ENCODE assay signal across 9 cellular contexts in genomic region chr10:35136263-35136815, GRCh38. TPM values are rescaled to one million over a fixed set of nuclear protein-coding genes. Genes with fewer than 3 reads are reported as not detected.
DNase-seq lines count a peak whose midpoint lies in the region; ATAC-seq, FAIRE-seq and TF ChIP-seq lines count a peak whose summit lies in the region.
"Had no signal": no experiment of that assay in that cellular context is flagged by ENCODE, and none has a peak within 500 bp of the region (broad histone marks: within the 10 kb centered on the region; RNA-seq: fewer than 3 reads in every experiment).

No MANE protein-coding gene starts in this region.

- H3K4me3 ChIP-seq in GM12878 = peak overlapping the region; percentile 18; the same call in 1 of the 2 replicates
- no peak overlapping the region for H3K4me3 ChIP-seq in gastroesophageal sphincter
- no peak overlapping the region for H3K4me3 ChIP-seq in kidney (ENCODE audit: low read length in 2 of 2)

- H4K20me1 ChIP-seq in GM12878 (ENCODE audit: control insufficient read depth, insufficient read depth) = no peaks in the 10 kb centered on the region

- peaks cover 0 to 3% of the 10 kb centered on the region in 2 experiments; a peak in 1 of 4 replicates for H3K36me3 ChIP-seq in GM12878 (ENCODE audit: control insufficient read depth in 2 of 2, insufficient read depth in 2 of 2, low read length in 1 of 2)
- no peaks in the 10 kb centered on the region for H3K36me3 ChIP-seq in gastroesophageal sphincter
- H3K36me3 ChIP-seq in kidney (ENCODE audit: control insufficient read depth in 1 of 2, insufficient read depth in 2 of 2, low read length in 2 of 2) = no peaks in the 10 kb centered on the region

- in situ Hi-C loops in GM12878 (cut with MboI) = no loop called here

- H3K9ac ChIP-seq in GM12878 (ENCODE audit: control insufficient read depth, insufficient read depth, low read length) (peak overlapping the region; percentile 31), kidney (ENCODE audit: low read length in 2 of 2) (no peak overlapping the region)

- TF ChIP-seq POLR2A in GM12878 (IDR thresholded peaks at IDR 0.05; ENCODE audit: low read depth, low read length) (no peak), gastroesophageal sphincter (IDR thresholded peaks at IDR 0.05) (no peak)

- TF ChIP-seq CTCF in GM12878 (IDR thresholded peaks at IDR 0.05 in 2 of 3, conservative IDR thresholded peaks at IDR 0.05 in 1 of 3; ENCODE audit: control insufficient read depth in 2 of 3, extremely low read depth in 1 of 3, insufficient read depth in 1 of 3, low read depth in 3 of 3, low read length in 3 of 3) (no peak), gastroesophageal sphincter (IDR thresholded peaks at IDR 0.05) (no peak), kidney (IDR thresholded peaks at IDR 0.05; ENCODE audit: borderline replicate concordance, extremely low read depth, insufficient read depth) (no peak)

- H3K9me3 ChIP-seq in GM12878 (replicated peaks; ENCODE audit: control insufficient read depth, insufficient read depth, low read length) = no peaks in the 10 kb centered on the region
- H3K9me3 ChIP-seq in gastroesophageal sphincter = no peaks in the 10 kb centered on the region
- H3K9me3 ChIP-seq in kidney (ENCODE audit: control insufficient read depth in 1 of 2, low read length in 2 of 2) = no peaks in the 10 kb centered on the region

- CTCF ChIA-PET in GM12878 (lab: Yijun Ruan, JAX) = interaction anchor here (0.6 to 14.2 kb wide), 5 partner anchors 9 to 82 kb away, joined by 3 to 185 read pairs (median 4); no protein-coding TSS in a partner anchor

- no peak for TF ChIP-seq RAD21 in GM12878 (IDR thresholded peaks at IDR 0.05; ENCODE audit: insufficient read depth, low read depth, low read length)

- H3K27ac ChIP-seq in GM12878 (ENCODE audit: control insufficient read depth, insufficient read depth) = peak overlapping the region; percentile 83
- no peak overlapping the region for H3K27ac ChIP-seq in gastroesophageal sphincter
- no peak overlapping the region for H3K27ac ChIP-seq in kidney (ENCODE audit: low read depth in 2 of 2, low read length in 2 of 2)

- DNase-seq in GM18507 (ENCODE audit: extremely low spot score, insufficient read length, low read depth) = no peak
- DNase-seq in GM12878 (ENCODE audit: low read depth, low spot score) = peak; percentile 66
- no peak for DNase-seq in SW480 (ENCODE audit: low spot score)
- no peak for DNase-seq in T-helper 9 cell
- DNase-seq in kidney = no peak
- DNase-seq: stimulated activated CD4-positive, alpha-beta T cell treated with anti-CD3 and anti-CD28 coated beads, Interleukin-4, amount 100 ng/mL, for 4 hours had no signal

- SMC1A ChIA-PET in GM12878 (lab: Charles Lee; ENCODE audit: uncharacterized antibody, unreplicated experiment) = interaction anchor here (0.8 to 4.6 kb wide), 5 partner anchors 8 to 70 kb away, joined by 3 to 37 read pairs (median 4); no protein-coding TSS in a partner anchor

- no peaks in the 10 kb centered on the region for H3K27me3 ChIP-seq in GM12878 (replicated peaks in 1 of 2; ENCODE audit: control insufficient read depth in 2 of 2, insufficient read depth in 2 of 2, low read length in 1 of 2)
- no peaks in the 10 kb centered on the region for H3K27me3 ChIP-seq in gastroesophageal sphincter

- no TSS peak for BruUV-seq in GM12878 (replicated peaks; lab: Mats Ljungman, UMichigan)

- POLR2A ChIA-PET in GM12878 (lab: Charles Lee) = interaction anchor here (0.6 to 2.2 kb wide), 3 partner anchors 13 to 83 kb away, joined by 3 to 18 read pairs (median 3); no protein-coding TSS in a partner anchor

- peak overlapping the region; percentile 57 for H2AFZ ChIP-seq in GM12878 (ENCODE audit: control insufficient read depth, low read depth, low read length)

- intact Hi-C loops in GM12878 (cut with micrococcal nuclease; ENCODE audit: unreplicated experiment) = loop anchor here (1.0 kb wide), 1 partner anchor 13 kb away; no protein-coding TSS in a partner anchor
- intact Hi-C loops in kidney (cut with DNase I) = no loop called here

- TF ChIP-seq EP300 in GM12878 (IDR thresholded peaks at IDR 0.05; ENCODE audit: borderline replicate concordance in 1 of 2, control insufficient read depth in 1 of 2, low read depth in 2 of 2, low read length in 2 of 2) (peak; percentile 39 to 83; a peak in 2 of 4 replicates), gastroesophageal sphincter (IDR thresholded peaks at IDR 0.05) (no peak)

- ATAC-seq in GM21360 (IDR thresholded peaks at IDR 0.05; ENCODE audit: unreplicated experiment) (peak; percentile 50), HG03432 (IDR thresholded peaks at IDR 0.05; ENCODE audit: unreplicated experiment) (peak; percentile 57), GM12878 (peak; percentile 83), gastroesophageal sphincter (no peak)

- H3K4me1 ChIP-seq in GM12878 (ENCODE audit: control insufficient read depth, insufficient read depth, low read length) = peaks cover 28% of the 10 kb centered on the region
- no peaks in the 10 kb centered on the region for H3K4me1 ChIP-seq in gastroesophageal sphincter
- H3K4me1 ChIP-seq in kidney (ENCODE audit: control insufficient read depth in 1 of 2, insufficient read depth in 1 of 2, low read depth in 1 of 2, low read length in 2 of 2) = no peaks in the 10 kb centered on the region

- H3K4me2 ChIP-seq in GM12878 (ENCODE audit: control insufficient read depth, insufficient read depth) = peak overlapping the region; percentile 93

- RAD21 ChIA-PET in GM12878 (lab: Charles Lee; ENCODE audit: unreplicated experiment) = interaction anchor here (1.5 to 12.2 kb wide), 3 partner anchors 10 to 59 kb away, joined by 7 to 201 read pairs (median 41); partner anchors contain the start of gene CREM

- 0% methylated on average over 4 of the region's 4 CpGs for WGBS in GM12878 (ENCODE audit: insufficient coverage, insufficient replicate concordance, low lambda C conversion rate, missing lambda C conversion rate)
- WGBS in gastroesophageal sphincter (ENCODE audit: low coverage in 1 of 2), 2 donors = 66 to 86% methylated on average over 2 to 4 of the region's 4 CpGs

- peaks cover 77% of the 10 kb centered on the region for H3K79me2 ChIP-seq in GM12878 (ENCODE audit: control insufficient read depth, insufficient read depth, low read length)

- FAIRE-seq in GM18507 (lab: Jason Lieb, UNC) (peak; percentile 79), GM12878 (lab: Jason Lieb, UNC) (no peak), kidney (lab: Jason Lieb, UNC) (no peak)

TF ChIP-seq in GM12878, 131 proteins besides CTCF, POLR2A, EP300 and RAD21 (continues in another document):
- peak; percentile 61 for TF ChIP-seq KLF5 (IDR thresholded peaks at IDR 0.05; ENCODE audit: partially characterized antibody)
- TF ChIP-seq NR2C2 (IDR thresholded peaks at IDR 0.05; ENCODE audit: borderline replicate concordance, control insufficient read depth, insufficient read length, low read depth) = no peak
- TF ChIP-seq YY1 (IDR thresholded peaks at IDR 0.05; ENCODE audit: low read depth, low read length) = 0 out of 2 replicates have a peak, but pooled peaks have one; percentile 8
- TF ChIP-seq SPI1 (IDR thresholded peaks at IDR 0.05; ENCODE audit: borderline replicate concordance, insufficient read depth, low read depth, low read length) = peak; percentile 96

RNA-seq across cellular contexts. Expression of gene CREM, which starts 9.7 kb away (rescaled TPM):
- total RNA-seq in GM12878 (2013; cell fraction: nucleolus; rRNA removed) = 48.2 and 52.6 TPM in 2 replicates
- 57.0 and 70.6 TPM in 2 replicates for total RNA-seq in GM12878 (2014; rRNA removed)
- total RNA-seq in GM12878 (2014; rRNA removed; fragmentation: Illumina TruSeq; extraction: Trizol) = 57.6 and 58.5 TPM in 2 replicates
- 50.5 and 51.3 TPM in 2 replicates for total RNA-seq in GM12878 (2021)
- polyA plus RNA-seq in GM12878 (2011; ENCODE audit: low read depth) = 28.8 TPM
- 70.6 and 82.5 TPM in 2 replicates for polyA plus RNA-seq in GM12878 (2011; rRNA removed)
- polyA plus RNA-seq in GM12878 (2011; cell fraction: cytosol; rRNA removed) = 46.0 and 56.9 TPM in 2 replicates
- polyA plus RNA-seq in GM12878 (2011; cell fraction: nucleus; rRNA removed) = 27.6 and 29.1 TPM in 2 replicates
- 35.8 and 39.6 TPM in 2 replicates for polyA plus RNA-seq in GM12878 (2012)
- polyA plus RNA-seq in GM12878 (2014; fragmentation: Illumina TruSeq; extraction: Trizol) = 59.7 and 59.9 TPM in 2 replicates
- 10 to 100 TPM; 64.2 to 70.7 TPM for polyA plus RNA-seq in GM12878 (2014; fragmentation: Nextera tagmentation; extraction: Ambion mirVana)
- 78.5 and 82.9 TPM in 2 replicates for polyA plus RNA-seq in GM12878 (2014; rRNA removed)
- polyA plus RNA-seq in GM12878 (2016; fragmentation: Nextera tagmentation; extraction: Ambion mirVana) = 100 to 1,000 TPM; 100 to 115 TPM
- polyA minus RNA-seq in GM12878 (2011; rRNA and poly(A)+ RNA removed) = 35.8 and 46.9 TPM in 2 replicates
- 11.2 and 18.3 TPM in 2 replicates for polyA minus RNA-seq in GM12878 (2011; cell fraction: cytosol; rRNA and poly(A)+ RNA removed)
- 15.2 and 25.0 TPM in 2 replicates for polyA minus RNA-seq in GM12878 (2011; cell fraction: nucleus; rRNA and poly(A)+ RNA removed)
- total RNA-seq in gastroesophageal sphincter = 10 to 100 TPM; 37.7 to 78.1 (median 47.1) TPM
- 41.3 TPM for total RNA-seq in kidney
- 43.9 TPM for polyA plus RNA-seq in kidney (ENCODE audit: insufficient read depth, low read depth, low replicate concordance)

RNA-seq across cellular contexts. Expression of gene CUL2, which starts 46.2 kb away (rescaled TPM):
- 25.8 and 29.0 TPM in 2 replicates for total RNA-seq in GM12878 (2013; cell fraction: nucleolus; rRNA removed)
- 15.6 and 20.2 TPM in 2 replicates for total RNA-seq in GM12878 (2014; rRNA removed)
- 29.5 and 31.9 TPM in 2 replicates for total RNA-seq in GM12878 (2014; rRNA removed; fragmentation: Illumina TruSeq; extraction: Trizol)
- 31.3 and 34.5 TPM in 2 replicates for total RNA-seq in GM12878 (2021)
- 8.6 TPM for polyA plus RNA-seq in GM12878 (2011; ENCODE audit: low read depth)
- 34.7 and 71.2 TPM in 2 replicates for polyA plus RNA-seq in GM12878 (2011; rRNA removed)
- polyA plus RNA-seq in GM12878 (2011; cell fraction: cytosol; rRNA removed) = 11.0 and 11.5 TPM in 2 replicates
- 10.6 and 12.5 TPM in 2 replicates for polyA plus RNA-seq in GM12878 (2011; cell fraction: nucleus; rRNA removed)
- 11.8 and 18.2 TPM in 2 replicates for polyA plus RNA-seq in GM12878 (2012)
- polyA plus RNA-seq in GM12878 (2014; fragmentation: Illumina TruSeq; extraction: Trizol) = 35.3 and 46.3 TPM in 2 replicates
- 10 to 100 TPM; 11.9 to 12.7 TPM for polyA plus RNA-seq in GM12878 (2014; fragmentation: Nextera tagmentation; extraction: Ambion mirVana)
- 18.1 and 25.6 TPM in 2 replicates for polyA plus RNA-seq in GM12878 (2014; rRNA removed)
- 10 to 100 TPM; 51.6 to 56.5 TPM for polyA plus RNA-seq in GM12878 (2016; fragmentation: Nextera tagmentation; extraction: Ambion mirVana)
- polyA minus RNA-seq in GM12878 (2011; rRNA and poly(A)+ RNA removed) = 17.7 and 26.9 TPM in 2 replicates
- 12.4 and 13.1 TPM in 2 replicates for polyA minus RNA-seq in GM12878 (2011; cell fraction: cytosol; rRNA and poly(A)+ RNA removed)
- polyA minus RNA-seq in GM12878 (2011; cell fraction: nucleus; rRNA and poly(A)+ RNA removed) = 7.1 and 13.9 TPM in 2 replicates
- 10 to 100 TPM; 15.9 to 28.5 (median 22.7) TPM for total RNA-seq in gastroesophageal sphincter
- 25.9 TPM for total RNA-seq in kidney
- polyA plus RNA-seq in kidney (ENCODE audit: insufficient read depth, low read depth, low replicate concordance) = 14.5 TPM
